ENCODE assay signal across 10 cellular contexts in genomic region chr2:73696521-73696920, GRCh38. TPM values are rescaled to one million over a fixed set of nuclear protein-coding genes. Genes with fewer than 3 reads are reported as not detected.
"Had no signal": no experiment of that assay in that cellular context is flagged by ENCODE, and none has a peak within 500 bp of the region (broad histone marks: within the 10 kb centered on the region; RNA-seq: fewer than 3 reads in every experiment).

No MANE protein-coding gene starts in this region.

RNA-seq across cellular contexts. Expression of gene NAT8, which starts 54.3 kb away (rescaled TPM):
- total RNA-seq: OCI-LY7, PC-3, PC-9, Right ventricle myocardium inferior, Right ventricle myocardium superior, RPMI7951, SJCRH30, SJSA1, T-cell had no signal
- polyA plus RNA-seq: SK-N-SH had no signal
